In the genomic region with DNA sequence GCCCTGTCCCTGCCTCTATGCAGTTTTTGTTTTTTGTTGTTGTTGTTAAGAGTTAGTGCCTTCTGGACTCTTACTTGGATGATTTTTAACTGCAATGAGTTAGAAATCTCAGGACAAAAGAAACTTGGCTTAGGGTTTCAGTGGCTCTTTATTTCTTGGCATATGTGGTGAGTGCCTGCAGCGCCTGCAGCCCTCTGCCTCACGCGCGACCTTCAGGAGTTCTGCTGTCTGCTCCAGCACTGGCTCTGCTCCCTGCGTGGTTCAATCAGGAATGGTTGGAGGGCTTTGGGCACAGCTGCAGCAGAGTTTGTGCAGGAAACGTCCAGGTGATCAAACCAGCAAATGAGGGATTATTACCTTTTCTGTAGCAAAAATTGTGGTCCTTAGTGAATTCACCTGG, we compare ENCODE assay signal across 11 cellular contexts. TPM values are rescaled to one million over a fixed set of nuclear protein-coding genes. Genes with fewer than 3 reads are reported as not detected.
"Had no signal": no experiment of that assay in that cellular context is flagged by ENCODE, and none has a peak within 500 bp of the region (broad histone marks: within the 10 kb centered on the region; RNA-seq: fewer than 3 reads in every experiment).

No MANE protein-coding gene starts in this region.

- DNase-seq: activated CD4-positive, alpha-beta T cell treated with anti-CD3 and anti-CD28 coated beads, Interleukin-2, amount 10 ng/mL, durations not matched to agents 7 days and 5 days; aorta; lower lobe of right lung; naive B cell; posterior cingulate gyrus; retina; stimulated activated CD4-positive, alpha-beta T cell treated with anti-CD3 and anti-CD28 coated beads, Interleukin-4, amount 100 ng/mL, for 1 hour; stimulated activated naive CD4-positive, alpha-beta T cell treated with Interleukin-2 at 50 U/mL for 16 hours; trophoblast cell had no signal

- H3K27ac ChIP-seq: breast epithelium, lower lobe of right lung had no signal

- H3K4me1 ChIP-seq: breast epithelium, lower lobe of right lung had no signal

- ATAC-seq: lower lobe of right lung had no signal

- H3K36me3 ChIP-seq: breast epithelium, lower lobe of right lung had no signal

- H3K9me3 ChIP-seq: breast epithelium, lower lobe of right lung had no signal

- H3K4me3 ChIP-seq: breast epithelium, lower lobe of right lung had no signal

- H3K27me3 ChIP-seq: breast epithelium had no signal

RNA-seq across cellular contexts. Expression of gene PPM1H, which starts 19.8 kb away (rescaled TPM):
- total RNA-seq: activated CD4-positive, alpha-beta T cell treated with anti-CD3 and anti-CD28 coated beads, Interleukin-2, amount 10 ng/mL, durations not matched to agents 7 days and 5 days; activated T-helper 1 cell treated with anti-CD3 and anti-CD28 coated beads, Interleukin-12 subunit alpha, Interleukin-12 subunit beta, Interleukin-2, Interleukin-4 antibody, amounts not matched to agents 30 ng/mL and 10 ng/mL and 1 ng/mL, durations not matched to agents 14 hours and 24 hours and 36 hours had no signal
